8 cellular contexts compared by ENCODE assay signal in the genomic region with DNA sequence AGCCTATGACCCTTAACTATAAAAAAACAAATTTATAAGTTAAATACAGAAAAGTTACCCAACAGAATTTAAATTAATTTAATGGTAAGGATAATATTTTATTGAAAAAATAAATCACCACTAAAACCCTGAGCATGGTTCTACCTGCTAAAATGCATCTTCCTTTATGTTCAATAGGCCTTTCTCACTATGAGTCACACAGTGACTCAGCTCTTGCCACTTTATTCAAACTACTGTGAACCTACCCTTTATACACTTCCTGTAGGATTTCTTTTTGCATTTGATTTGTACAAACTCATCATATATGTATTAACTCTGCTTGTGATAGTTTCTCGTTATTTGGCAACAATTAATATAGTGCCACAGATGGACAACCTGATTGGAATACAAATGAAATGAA. TPM values are rescaled to one million over a fixed set of nuclear protein-coding genes. Genes with fewer than 3 reads are reported as not detected.
DNase-seq lines count a peak whose midpoint lies in the region; ATAC-seq and TF ChIP-seq lines count a peak whose summit lies in the region.

No MANE protein-coding gene starts in this region.

- H3K4me3 ChIP-seq in transverse colon: no peak overlapping the region
- no peak overlapping the region for H3K4me3 ChIP-seq in tibial nerve

- in situ Hi-C loops in transverse colon (cut with MboI; ENCODE audit: low pct_ligation_motif_present in 1 of 4, low pct_unique_long_range_greater_than_20kb in 1 of 4, low sequenced_read_pairs in 3 of 4): no loop called here

- ATAC-seq in GM21529 (IDR thresholded peaks at IDR 0.05; ENCODE audit: unreplicated experiment): peak; percentile 99

- H3K9me3 ChIP-seq in transverse colon: no peaks in the 10 kb centered on the region
- no peaks in the 10 kb centered on the region for H3K9me3 ChIP-seq in tibial nerve

- TF ChIP-seq EP300 in transverse colon (IDR thresholded peaks at IDR 0.05; ENCODE audit: low read depth) (no peak), tibial nerve (IDR thresholded peaks at IDR 0.05) (no peak)

- DNase-seq in GM03348 (ENCODE audit: low spot score): peak; percentile 16
- peak; percentile 68 for DNase-seq in HPDE6-E6E7 (ENCODE audit: extremely low spot score)
- peak; percentile 69 for DNase-seq in dermis blood vessel endothelial cell
- no peak for DNase-seq in transverse colon
- no peak for DNase-seq in tibial nerve (ENCODE audit: low spot score in 2 of 2)
- no peak for DNase-seq in NCI-H526 treated with DMSO at 0.1 percent for 48 hours (lab: John Stamatoyannopoulos, UW)
- DNase-seq in NCI-H2107 treated with DMSO at 0.1 percent for 48 hours (lab: John Stamatoyannopoulos, UW; ENCODE audit: unreplicated experiment): no peak

- H3K36me3 ChIP-seq in transverse colon (no peaks in the 10 kb centered on the region), tibial nerve (no peaks in the 10 kb centered on the region)

- intact Hi-C loops in transverse colon (cut with DNase I; ENCODE audit: low total_unique reads): no loop called here

- H3K27me3 ChIP-seq in transverse colon: no peaks in the 10 kb centered on the region
- H3K27me3 ChIP-seq in tibial nerve: no peaks in the 10 kb centered on the region

- WGBS in transverse colon (ENCODE audit: low coverage in 1 of 2), 2 donors: 61 to 88% methylated on average over 1 of the region's 1 CpG
- 64 to 80% methylated on average over 1 of the region's 1 CpG for WGBS in tibial nerve, 2 donors

- H3K4me1 ChIP-seq in transverse colon: no peaks in the 10 kb centered on the region
- H3K4me1 ChIP-seq in tibial nerve: peaks cover 0 to 9% (median 0%) of the 10 kb centered on the region in 4 donors

- TF ChIP-seq POLR2A in transverse colon (IDR thresholded peaks at IDR 0.05): no peak
- no peak for TF ChIP-seq POLR2A in tibial nerve (IDR thresholded peaks at IDR 0.05)

- no peak for TF ChIP-seq CTCF in transverse colon (IDR thresholded peaks at IDR 0.05)
- TF ChIP-seq CTCF in tibial nerve (IDR thresholded peaks at IDR 0.05): no peak

- H3K27ac ChIP-seq in transverse colon (no peak overlapping the region), tibial nerve (no peak overlapping the region)

RNA-seq across cellular contexts. Expression of a gene that starts 55.0 kb away (rescaled TPM):
- total RNA-seq in dermis blood vessel endothelial cell (4.6 and 7.8 TPM in 2 replicates), transverse colon (100 to 1,000 TPM in 1 of 4 donors, 10 to 100 TPM in 3; 21.7 to 129 (median 30.7) TPM), tibial nerve (100 to 1,000 TPM; 117 to 190 (median 146) TPM)

RNA-seq across cellular contexts. Expression of a gene that starts 58.7 kb away (rescaled TPM):
- not detected in 2 replicates for total RNA-seq in dermis blood vessel endothelial cell
- total RNA-seq in transverse colon: 10 to 100 TPM in 1 of 4 donors, 1 to 10 TPM in 2, not detected in 1; 2.4 to 12.0 (median 3.3) TPM
- total RNA-seq in tibial nerve: 1 to 10 TPM in 3 of 4 donors, not detected in 1; 1.5 to 4.3 (median 4.2) TPM

Comparison
In these comparisons a context has a peak if more than half of its experiments do, and no peak if none do; other contexts are left out.
1. DNase-seq: peak in GM03348 (single experiment), HPDE6-E6E7 (single experiment) and dermis blood vessel endothelial cell (single experiment); none in transverse colon (single experiment), tibial nerve (0 of 2), NCI-H526 treated with DMSO at 0.1 percent for 48 hours (single experiment) and NCI-H2107 treated with DMSO at 0.1 percent for 48 hours (single experiment).